8 cellular contexts compared by ENCODE assay signal in genomic region chr1:151762941-151763921, GRCh38. TPM values are rescaled to one million over a fixed set of nuclear protein-coding genes. Genes with fewer than 3 reads are reported as not detected.
A peak's percentile ranks its signal among the peaks of the same experiment; 100 is the strongest.
DNase-seq lines count a peak whose midpoint lies in the region; ATAC-seq and TF ChIP-seq lines count a peak whose summit lies in the region.

Gene MRPL9, minus strand, starts transcription at chr1:151763496. Its CDS starts 17 bp downstream, at chr1:151763479.

- intact Hi-C loops in colonic mucosa (cut with DNase I), result no loop called here

- DNase-seq in AG09319 (ENCODE audit: extremely low read depth, low read depth) (peak; percentile 36), NCI-H524 treated with DMSO at 0.1 percent for 48 hours (lab: John Stamatoyannopoulos, UW) (peak; percentile 11), colonic mucosa (peak; percentile 86), kidney tubule cell (ENCODE audit: low spot score) (peak; percentile 85)
- peak; percentile 92 for DNase-seq in activated CD4-positive, alpha-beta T cell treated with anti-CD3 and anti-CD28 coated beads for 48 hours
- DNase-seq in stimulated activated CD4-positive, alpha-beta T cell treated with anti-CD3 and anti-CD28 coated beads, Interleukin-1b, Interleukin-23, amount 100 ng/mL, for 1 hour (ENCODE audit: low read depth in 2 of 2), result peak; percentile 63 to 73

- H3K9me3 ChIP-seq in colonic mucosa, result no peaks in the 10 kb centered on the region

- H3K27me3 ChIP-seq in colonic mucosa, result no peaks in the 10 kb centered on the region

- peak; percentile 91 for ATAC-seq in GM19043 (IDR thresholded peaks at IDR 0.05; ENCODE audit: low read depth, unreplicated experiment)
- ATAC-seq in HG03439 (IDR thresholded peaks at IDR 0.05; ENCODE audit: unreplicated experiment), result peak; percentile 94

- peak within 1 kb of the TSS; percentile 91 for H3K4me3 ChIP-seq in colonic mucosa

- peak within 1 kb of the TSS; percentile 92 for H3K27ac ChIP-seq in colonic mucosa

- no peak for TF ChIP-seq CTCF in AG09319 (IDR thresholded peaks at IDR 0.05; ENCODE audit: low read depth, low read length)
- TF ChIP-seq CTCF in colonic mucosa (IDR thresholded peaks at IDR 0.05), result no peak

- H3K36me3 ChIP-seq in colonic mucosa, result peaks cover 11% of the 10 kb centered on the region

- H3K4me1 ChIP-seq in colonic mucosa, result no peaks in the 10 kb centered on the region

- H3K9ac ChIP-seq in colonic mucosa (ENCODE audit: low read depth in 2 of 2, low read length in 2 of 2), result peak within 1 kb of the TSS; percentile 62 to 74

RNA-seq across cellular contexts. Expression of gene MRPL9, which starts in this region (rescaled TPM):
- 100 to 1,000 TPM in 1 of 2 donors, 10 to 100 TPM in 1; 49.4 to 104 TPM for total RNA-seq in colonic mucosa

Comparison
In these comparisons a context has a peak if more than half of its experiments do, and no peak if none do; other contexts are left out.
1. Peak in every context shown above with its lines: DNase-seq, ATAC-seq, H3K4me3 ChIP-seq and H3K27ac ChIP-seq.
2. DNase-seq: peak in every context shown above with its lines; median percentile 92 in activated CD4-positive, alpha-beta T cell treated with anti-CD3 and anti-CD28 coated beads for 48 hours; 86 in colonic mucosa; 85 in kidney tubule cell; 68 in stimulated activated CD4-positive, alpha-beta T cell treated with anti-CD3 and anti-CD28 coated beads, Interleukin-1b, Interleukin-23, amount 100 ng/mL, for 1 hour; 36 in AG09319; 11 in NCI-H524 treated with DMSO at 0.1 percent for 48 hours.